In the genomic region with DNA sequence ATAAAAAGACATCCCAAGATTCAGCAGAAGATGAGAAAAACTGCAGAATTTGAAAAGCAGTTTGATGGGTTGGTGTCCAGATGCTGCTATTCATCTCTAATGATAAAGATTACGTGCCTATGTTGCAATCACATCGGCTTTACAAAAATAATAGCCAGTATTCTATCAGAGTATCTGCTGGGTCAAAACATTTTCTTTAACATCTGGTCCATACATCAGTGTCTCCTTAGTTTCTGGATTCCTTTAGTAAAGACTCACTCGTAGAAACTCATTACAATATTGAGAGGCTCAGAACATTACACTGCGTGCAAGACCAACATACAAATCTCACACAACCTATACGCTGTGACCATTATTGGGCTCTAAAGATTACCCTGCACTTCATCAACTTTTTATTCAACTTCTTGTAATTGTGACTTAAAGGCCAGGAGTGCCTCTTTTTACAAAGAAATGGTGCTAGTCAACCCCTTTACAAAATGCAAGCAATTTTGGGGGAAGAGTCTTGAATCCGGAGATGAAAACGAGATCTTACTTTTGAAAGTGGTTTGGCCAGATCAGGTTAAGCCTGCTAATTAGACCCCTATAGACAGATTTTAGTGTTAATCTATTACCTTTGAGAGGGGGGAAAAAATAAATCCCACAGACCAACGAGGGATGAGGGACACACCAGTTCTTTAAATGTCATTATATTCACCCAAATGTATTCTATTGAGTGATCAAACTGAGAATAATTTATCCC, we compare ENCODE assay signal across 8 cellular contexts. TPM values are rescaled to one million over a fixed set of nuclear protein-coding genes. Genes with fewer than 3 reads are reported as not detected.
DNase-seq lines count a peak whose midpoint lies in the region; ATAC-seq, FAIRE-seq and TF ChIP-seq lines count a peak whose summit lies in the region.

No MANE protein-coding gene starts in this region.

- ATAC-seq in HG02981 (IDR thresholded peaks at IDR 0.05; ENCODE audit: unreplicated experiment): no peak
- no peak for ATAC-seq in GM21515 (IDR thresholded peaks at IDR 0.05; ENCODE audit: unreplicated experiment)
- no peak for ATAC-seq in mucosa of descending colon

- H3K4me2 ChIP-seq in OCI-LY3 (ENCODE audit: low read length): peak overlapping the region; percentile 92
- peak overlapping the region; percentile 98 for H3K4me2 ChIP-seq in endothelial cell of umbilical vein (ENCODE audit: insufficient read depth, low read length)
- peak overlapping the region; percentile 80 for H3K4me2 ChIP-seq in trophoblast cell (ENCODE audit: low read length)

- in situ Hi-C loops in G401 (cut with HindIII; ENCODE audit: low sequenced_read_pairs): no loop called here

- H3K36me3 ChIP-seq in OCI-LY3 (replicated peaks; ENCODE audit: low read depth, low read length): peaks cover 46% of the 10 kb centered on the region
- H3K36me3 ChIP-seq in endothelial cell of umbilical vein (ENCODE audit: control insufficient read depth in 2 of 2, extremely low read depth in 1 of 2, insufficient read depth in 2 of 2, low read length in 2 of 2): peaks cover 2 to 4% of the 10 kb centered on the region in 2 experiments
- H3K36me3 ChIP-seq in trophoblast cell (ENCODE audit: control insufficient read depth in 1 of 2, insufficient read depth in 2 of 2, low read length in 2 of 2): peaks cover 0 to under 1% of the 10 kb centered on the region in 2 experiments
- no peaks in the 10 kb centered on the region for H3K36me3 ChIP-seq in mucosa of descending colon (ENCODE audit: low read depth)

- dilution Hi-C loops in endothelial cell of umbilical vein (cut with MboI; ENCODE audit: extremely low pct_ligation_motif_present, low sequenced_read_pairs): no loop called here

- no peak overlapping the region for H2AK5ac ChIP-seq in trophoblast cell (ENCODE audit: low read length)

- H3K27ac ChIP-seq in OCI-LY3 (ENCODE audit: low read length): 0 out of 2 replicates have a peak overlapping the region, but pooled peaks have one; percentile 14
- H3K27ac ChIP-seq in endothelial cell of umbilical vein (ENCODE audit: insufficient read depth, low read depth, low read length): no peak overlapping the region
- H3K27ac ChIP-seq in trophoblast cell (ENCODE audit: low read depth, low read length): no peak overlapping the region

- no peak overlapping the region for H3K14ac ChIP-seq in trophoblast cell (ENCODE audit: low read length)

- TF ChIP-seq CTCF in OCI-LY3 (IDR thresholded peaks at IDR 0.05; ENCODE audit: low read depth, low read length) (no peak), endothelial cell of umbilical vein (IDR thresholded peaks at IDR 0.05; ENCODE audit: extremely low read depth in 1 of 2, insufficient read depth in 1 of 2, low read depth in 1 of 2, low read length in 2 of 2) (no peak), mucosa of descending colon (IDR thresholded peaks at IDR 0.05) (no peak)

- H4K8ac ChIP-seq in trophoblast cell (ENCODE audit: low read depth, low read length): no peak overlapping the region

- intact Hi-C loops in endothelial cell of umbilical vein (cut with micrococcal nuclease): loop anchor here (5.0 to 10.0 kb wide), 2 partner anchors 997 to 1600 kb away; partner anchors contain the start of genes FAM131A and ST6GAL1
- intact Hi-C loops in mucosa of descending colon (cut with DNase I, micrococcal nuclease): loop anchor here in 1 of 2 donors (10.0 kb wide), 1 partner anchor 850 kb away; the partner anchor contains the start of gene EIF4A2

- H3K9ac ChIP-seq in OCI-LY3 (ENCODE audit: low read length) (peak overlapping the region; percentile 100), endothelial cell of umbilical vein (replicated peaks; ENCODE audit: extremely low read depth, insufficient read depth, low read length) (peak overlapping the region; percentile 94), trophoblast cell (ENCODE audit: low read length) (no peak overlapping the region)

- POLR2A ChIA-PET in endothelial cell of umbilical vein (lab: Charles Lee): no interaction called here

- H3K18ac ChIP-seq in trophoblast cell (ENCODE audit: low read length): no peak overlapping the region

- TF ChIP-seq POLR2A in endothelial cell of umbilical vein (IDR thresholded peaks at IDR 0.05; ENCODE audit: low read depth, low read length): no peak

- peaks cover 52% of the 10 kb centered on the region for H3K4me1 ChIP-seq in OCI-LY3 (ENCODE audit: low read length)
- H3K4me1 ChIP-seq in endothelial cell of umbilical vein (ENCODE audit: control insufficient read depth, extremely low read depth, insufficient read depth, low read length): peaks cover 56% of the 10 kb centered on the region
- peaks cover under 1 to 4% of the 10 kb centered on the region in 2 experiments for H3K4me1 ChIP-seq in trophoblast cell (ENCODE audit: control insufficient read depth in 1 of 2, insufficient read depth in 2 of 2, low read length in 2 of 2)
- H3K4me1 ChIP-seq in mucosa of descending colon (ENCODE audit: low read depth): peaks cover 41% of the 10 kb centered on the region

- H3K4ac ChIP-seq in trophoblast cell (ENCODE audit: low read depth, low read length): peak overlapping the region; percentile 98

- no peak overlapping the region for H3K23ac ChIP-seq in trophoblast cell (ENCODE audit: low read length)

- no peaks in the 10 kb centered on the region for H3K9me1 ChIP-seq in endothelial cell of umbilical vein (replicated peaks; ENCODE audit: control insufficient read depth, extremely low read depth, insufficient read depth, low read length)

- DNase-seq in G401 (ENCODE audit: low spot score) (peak; percentile 18), endothelial cell of umbilical vein (ENCODE audit: low read depth, low spot score) (peak; percentile 31), trophoblast cell (peak in 1 of 2 donors; percentile 57), putamen (ENCODE audit: low spot score) (no peak), mucosa of descending colon (no peak)

- H4K20me1 ChIP-seq in OCI-LY3 (ENCODE audit: insufficient read depth, low read length): peaks cover 73% of the 10 kb centered on the region
- H4K20me1 ChIP-seq in endothelial cell of umbilical vein (replicated peaks; ENCODE audit: control insufficient read depth, extremely low read depth, insufficient read depth, low read length): peaks cover 45% of the 10 kb centered on the region

- no CpG with 5 or more reads among the region's 8 CpGs for WGBS in trophoblast cell (ENCODE audit: extremely low coverage, insufficient coverage, insufficient read length)

- H2BK120ac ChIP-seq in trophoblast cell (ENCODE audit: insufficient read depth, low read length, poor library complexity): no peak overlapping the region

- peak overlapping the region; percentile 97 for H3K4me3 ChIP-seq in OCI-LY3 (ENCODE audit: low read length)
- peak overlapping the region; percentile 41 to 98 (median 97) for H3K4me3 ChIP-seq in endothelial cell of umbilical vein (replicated peaks in 1 of 3; ENCODE audit: insufficient read depth in 1 of 3, low read depth in 1 of 3, low read length in 3 of 3)
- H3K4me3 ChIP-seq in trophoblast cell (ENCODE audit: low read depth, low read length): no peak overlapping the region
- no peak overlapping the region for H3K4me3 ChIP-seq in mucosa of descending colon

- CTCF ChIA-PET in endothelial cell of umbilical vein (lab: Charles Lee): interaction anchor here (1.0 to 1.7 kb wide), 4 partner anchors 9 to 275 kb away, joined by 3 to 12 read pairs (median 4); no protein-coding TSS in a partner anchor

- H2BK12ac ChIP-seq in trophoblast cell (ENCODE audit: low read length): no peak overlapping the region

- H3K9me3 ChIP-seq in OCI-LY3 (ENCODE audit: insufficient read depth, low read length) (no peaks in the 10 kb centered on the region), endothelial cell of umbilical vein (replicated peaks; ENCODE audit: control insufficient read depth, insufficient read depth, low read length) (no peaks in the 10 kb centered on the region), trophoblast cell (ENCODE audit: insufficient read depth, low read depth, low read length) (peaks cover 1% of the 10 kb centered on the region), mucosa of descending colon (no peaks in the 10 kb centered on the region)

- no peaks in the 10 kb centered on the region for H3K27me3 ChIP-seq in OCI-LY3 (ENCODE audit: low read depth, low read length)
- peaks cover 0 to 1% of the 10 kb centered on the region in 2 experiments for H3K27me3 ChIP-seq in endothelial cell of umbilical vein (ENCODE audit: control insufficient read depth in 2 of 2, insufficient read depth in 2 of 2, low read length in 2 of 2)
- H3K27me3 ChIP-seq in trophoblast cell (ENCODE audit: insufficient read depth, low read length): no peaks in the 10 kb centered on the region

- peaks cover 80% of the 10 kb centered on the region for H3K79me2 ChIP-seq in OCI-LY3 (ENCODE audit: low read length)
- H3K79me2 ChIP-seq in endothelial cell of umbilical vein (ENCODE audit: control insufficient read depth, insufficient read depth, low read length): peaks cover 79% of the 10 kb centered on the region
- peaks cover 18% of the 10 kb centered on the region for H3K79me2 ChIP-seq in trophoblast cell (ENCODE audit: control insufficient read depth, insufficient read depth, low read length, poor library complexity)

- BruUV-seq in endothelial cell of umbilical vein (replicated peaks; lab: Mats Ljungman, UMichigan): no TSS peak

- H4K12ac ChIP-seq in trophoblast cell (ENCODE audit: low read depth, low read length): no peak overlapping the region

- no peak for FAIRE-seq in endothelial cell of umbilical vein (lab: Jason Lieb, UNC)

- no peak overlapping the region for H4K91ac ChIP-seq in trophoblast cell (ENCODE audit: low read depth, low read length)

- H2BK5ac ChIP-seq in trophoblast cell (ENCODE audit: low read depth, low read length, poor library complexity): no peak overlapping the region

- peaks cover 15% of the 10 kb centered on the region for H3K79me1 ChIP-seq in trophoblast cell (ENCODE audit: low read length)

- no peak overlapping the region for H2AFZ ChIP-seq in OCI-LY3 (ENCODE audit: low read depth, low read length)
- no peak overlapping the region for H2AFZ ChIP-seq in endothelial cell of umbilical vein (ENCODE audit: low read depth, low read length)
- no peak overlapping the region for H2AFZ ChIP-seq in trophoblast cell (ENCODE audit: insufficient read depth, low read length, poor library complexity)

RNA-seq across cellular contexts. Expression of gene TRA2B, which starts 2.9 kb away (rescaled TPM):
- total RNA-seq in G401 (2014; rRNA removed; shearing (Covaris generic)): 176 and 232 TPM in 2 replicates
- total RNA-seq in endothelial cell of umbilical vein (199 and 214 TPM in 2 replicates), mucosa of descending colon (100 to 1,000 TPM in 1 of 3 donors, 10 to 100 TPM in 2; 77.0 to 121 (median 92.0) TPM)
- 143 and 173 TPM in 2 replicates for polyA plus RNA-seq in endothelial cell of umbilical vein
- 154 and 167 TPM in 2 replicates for polyA plus RNA-seq in endothelial cell of umbilical vein (2011; cell fraction: cytosol; rRNA removed)
- polyA plus RNA-seq in endothelial cell of umbilical vein (2011; cell fraction: nucleus; rRNA removed): 412 and 413 TPM in 2 replicates
- polyA plus RNA-seq in endothelial cell of umbilical vein (2012): 112 and 175 TPM in 2 replicates
- 267 and 283 TPM in 2 replicates for polyA minus RNA-seq in endothelial cell of umbilical vein
- 249 TPM for polyA minus RNA-seq in endothelial cell of umbilical vein (2011; cell fraction: cytosol; rRNA and poly(A)+ RNA removed)
- polyA minus RNA-seq in endothelial cell of umbilical vein (2011; cell fraction: nucleus; rRNA and poly(A)+ RNA removed): 589 and 656 TPM in 2 replicates
- 183 and 193 TPM in 2 replicates for polyA plus RNA-seq in trophoblast cell (2013)

Comparison
In these comparisons a context has a peak if more than half of its experiments do, and no peak if none do; other contexts are left out.
1. DNase-seq: peak in G401 (single experiment) and endothelial cell of umbilical vein (single experiment); none in putamen (single experiment) and mucosa of descending colon (0 of 3).
2. H3K4me3 ChIP-seq: peak in OCI-LY3 (single experiment) and endothelial cell of umbilical vein (3 of 3); none in trophoblast cell (single experiment) and mucosa of descending colon (single experiment).
3. Peak in every context shown above with its lines, with median percentiles within 50 percentile points of each other: H3K4me2 ChIP-seq.